Comparison of ENCODE assay signal across 8 cellular contexts in the genomic region with DNA sequence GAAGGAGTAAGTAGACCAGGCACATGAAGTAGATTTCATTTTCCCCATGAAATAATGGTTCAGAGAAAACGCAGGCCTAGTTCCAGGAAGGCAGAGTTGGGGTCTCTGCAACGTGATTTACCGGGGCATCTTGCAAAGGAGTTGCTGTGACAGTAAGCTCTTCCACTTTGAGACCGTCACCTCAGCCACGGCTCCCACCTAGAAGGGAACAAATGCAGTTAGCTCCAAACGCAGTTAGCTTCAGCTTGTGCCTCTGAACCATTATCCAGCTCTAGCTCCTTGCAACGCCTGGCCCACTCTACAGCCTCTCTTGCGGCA. TPM values are rescaled to one million over a fixed set of nuclear protein-coding genes. Genes with fewer than 3 reads are reported as not detected.
DNase-seq lines count a peak whose midpoint lies in the region; ATAC-seq and TF ChIP-seq lines count a peak whose summit lies in the region.

No MANE protein-coding gene starts in this region.

- H3K27ac ChIP-seq in VCaP (peak overlapping the region; percentile 92), foreskin keratinocyte (peak overlapping the region; percentile 62), gastrocnemius medialis (peak overlapping the region; percentile 92 to 98 (median 94))

- DNase-seq in foreskin keratinocyte: no peak
- DNase-seq in gastrocnemius medialis: no peak
- no peak for DNase-seq in cerebellum (ENCODE audit: low spot score)
- no peak for DNase-seq in stimulated activated CD4-positive, alpha-beta T cell treated with anti-CD3 and anti-CD28 coated beads, Interleukin-2, amount 100 ng/mL, for 48 hours

- ATAC-seq in foreskin keratinocyte (no peak), gastrocnemius medialis (no peak), HG03432 (IDR thresholded peaks at IDR 0.05; ENCODE audit: unreplicated experiment) (no peak), HG02798 (IDR thresholded peaks at IDR 0.05; ENCODE audit: poor library complexity, unreplicated experiment) (no peak)

- TF ChIP-seq CTCF in GM12875 (IDR thresholded peaks at IDR 0.05; ENCODE audit: borderline replicate concordance, insufficient read depth, low read depth, low read length) (no peak), VCaP (conservative IDR thresholded peaks at IDR 0.05) (no peak), foreskin keratinocyte (conservative IDR thresholded peaks at IDR 0.05) (no peak), gastrocnemius medialis (IDR thresholded peaks at IDR 0.05 in 4 of 5, conservative IDR thresholded peaks at IDR 0.05 in 1 of 5) (no peak)

- intact Hi-C loops in gastrocnemius medialis (cut with DNase I; ENCODE audit: low total_unique reads): loop anchor here (1.0 to 2.0 kb wide), 3 partner anchors 13 to 125 kb away; partner anchors contain the start of genes PURB and TBRG4

- H3K27me3 ChIP-seq in foreskin keratinocyte (no peaks in the 10 kb centered on the region), gastrocnemius medialis (no peaks in the 10 kb centered on the region)

- peaks cover 2 to 38% of the 10 kb centered on the region in 2 donors for H3K36me3 ChIP-seq in gastrocnemius medialis

- H3K9me3 ChIP-seq in gastrocnemius medialis: no peaks in the 10 kb centered on the region

- H3K4me3 ChIP-seq in GM12875 (ENCODE audit: low read depth, low read length) (peak overlapping the region; percentile 98), gastrocnemius medialis (peak overlapping the region; percentile 60 to 77 (median 69))

- in situ Hi-C loops in gastrocnemius medialis (cut with MboI; ENCODE audit: low sequenced_read_pairs in 4 of 4): loop anchor here in 1 of 4 donors (10.0 kb wide), 1 partner anchor 129 kb away; the partner anchor contains the start of gene TBRG4

- no peak for TF ChIP-seq POLR2A in gastrocnemius medialis (IDR thresholded peaks at IDR 0.05)

- H3K4me1 ChIP-seq in foreskin keratinocyte (peaks cover 19% of the 10 kb centered on the region), gastrocnemius medialis (peaks cover 18 to 22% of the 10 kb centered on the region in 2 donors)

RNA-seq across cellular contexts. Expression of gene MYO1G, which starts 7.0 kb away (rescaled TPM):
- total RNA-seq in foreskin keratinocyte (0.04 and 0.10 TPM in 2 replicates), gastrocnemius medialis (1 to 10 TPM in 2 of 4 donors, under 1 TPM in 1, not detected in 1; 0.61 to 1.4 (median 1.3) TPM), cerebellum (0.54 TPM)
- polyA plus RNA-seq in foreskin keratinocyte: 0.08 TPM in 1 of 2 replicates, not detected in the other

RNA-seq across cellular contexts. Expression of gene CCM2, which starts 14.1 kb away (rescaled TPM):
- total RNA-seq in foreskin keratinocyte: 65.4 and 68.9 TPM in 2 replicates
- polyA plus RNA-seq in foreskin keratinocyte: 84.0 and 86.5 TPM in 2 replicates
- 10 to 100 TPM; 37.7 to 61.8 (median 47.4) TPM for total RNA-seq in gastrocnemius medialis
- 18.8 TPM for total RNA-seq in cerebellum
